In the genomic region with DNA sequence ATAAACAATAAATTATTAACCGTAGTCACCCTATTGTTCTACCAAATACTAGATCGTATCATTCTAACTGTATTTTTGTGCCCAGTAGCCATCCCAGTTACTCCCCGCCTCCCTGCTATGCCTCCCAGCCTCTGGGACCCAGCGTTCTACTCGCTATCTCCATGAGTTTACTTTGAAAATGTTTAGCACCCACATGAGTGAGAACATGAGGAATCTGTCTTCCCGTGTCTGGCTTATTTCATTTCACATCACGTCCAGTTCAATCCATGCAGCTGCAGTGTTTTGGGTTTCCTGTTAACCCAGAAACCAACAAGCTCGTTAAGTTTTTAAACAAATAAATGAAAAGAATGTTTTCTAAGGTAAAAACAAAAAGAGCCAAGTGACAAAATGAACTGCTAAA, we compare ENCODE assay signal across 28 cellular contexts.
DNase-seq lines count a peak whose midpoint lies in the region; ATAC-seq and TF ChIP-seq lines count a peak whose summit lies in the region.
"Had no signal": no experiment of that assay in that cellular context is flagged by ENCODE, and none has a peak within 500 bp of the region (broad histone marks: within the 10 kb centered on the region; RNA-seq: fewer than 3 reads in every experiment).

No MANE protein-coding gene starts in this region.

- no peak for TF ChIP-seq EP300 in sigmoid colon (IDR thresholded peaks at IDR 0.05)

- no peak overlapping the region for H4K5ac ChIP-seq in IMR-90 (ENCODE audit: low read depth, low read length)

- H2BK5ac ChIP-seq in IMR-90 (ENCODE audit: low read depth, low read length, poor library complexity, severe bottlenecking) (no peak overlapping the region), mesenchymal stem cell (ENCODE audit: low read depth, low read length, poor library complexity, severe bottlenecking) (no peak overlapping the region)

- POLR2A ChIA-PET in IMR-90 (lab: Charles Lee; ENCODE audit: unreplicated experiment), result interaction anchor here (0.6 kb wide), 2 partner anchors 11 to 106 kb away, joined by 3 to 11 read pairs; no protein-coding TSS in a partner anchor

- in situ Hi-C loops in IMR-90 (cut with MboI; ENCODE audit: low sequenced_read_pairs), result no loop called here

- peaks cover 14% of the 10 kb centered on the region for H3K36me3 ChIP-seq in IMR-90 (ENCODE audit: control insufficient read depth, insufficient read depth, low read length)
- H3K36me3 ChIP-seq in endodermal cell (ENCODE audit: control insufficient read depth, insufficient read depth, low read length), result peaks cover 28% of the 10 kb centered on the region
- peaks cover 20 to 36% of the 10 kb centered on the region in 2 experiments for H3K36me3 ChIP-seq in mesenchymal stem cell (ENCODE audit: control insufficient read depth in 1 of 2, insufficient read depth in 2 of 2, low read depth in 1 of 2, low read length in 2 of 2)
- H3K36me3 ChIP-seq in sigmoid colon, result peaks cover 0 to 10% (median 4%) of the 10 kb centered on the region in 4 donors
- H3K36me3 ChIP-seq: BE2C had no signal

- H4K8ac ChIP-seq in IMR-90 (ENCODE audit: low read depth in 2 of 2, low read length in 2 of 2) (no peak overlapping the region), mesenchymal stem cell (ENCODE audit: low read length) (no peak overlapping the region)

- no peaks in the 10 kb centered on the region for H3K27me3 ChIP-seq in IMR-90 (ENCODE audit: control insufficient read depth, insufficient read depth, low read length)
- no peaks in the 10 kb centered on the region for H3K27me3 ChIP-seq in endodermal cell (ENCODE audit: control insufficient read depth, insufficient read depth, low read length, poor library complexity, severe bottlenecking)
- H3K27me3 ChIP-seq in mesenchymal stem cell (ENCODE audit: control insufficient read depth in 1 of 2, insufficient read depth in 1 of 2, low read length in 2 of 2), result no peaks in the 10 kb centered on the region
- H3K27me3 ChIP-seq in sigmoid colon, result no peaks in the 10 kb centered on the region
- H3K27me3 ChIP-seq: BE2C, brain microvascular endothelial cell, left lung, Peyer's patch had no signal

- no peak overlapping the region for H2AK9ac ChIP-seq in IMR-90 (replicated peaks; ENCODE audit: low read depth, low read length, poor library complexity)

- WGBS in IMR-90 (ENCODE audit: extremely low coverage in 2 of 2, insufficient read length in 1 of 2), 2 experiments, result no CpG with 5 or more reads among the region's 8 CpGs
- 96 to 98% methylated on average over 7 to 8 of the region's 8 CpGs for WGBS in endodermal cell (ENCODE audit: insufficient coverage in 1 of 2, insufficient read length in 1 of 2), 2 experiments
- 55% methylated on average over 8 of the region's 8 CpGs for WGBS in mesenchymal stem cell
- WGBS in sigmoid colon, 2 donors, result 83 to 87% methylated on average over 8 of the region's 8 CpGs

- H2BK12ac ChIP-seq in mesenchymal stem cell (ENCODE audit: low read length in 2 of 2), result no peak overlapping the region

- no peak for TF ChIP-seq CTCF in IMR-90 (conservative IDR thresholded peaks at IDR 0.05; ENCODE audit: low read depth, low read length)
- TF ChIP-seq CTCF in endodermal cell (conservative IDR thresholded peaks at IDR 0.05), result no peak
- TF ChIP-seq CTCF in sigmoid colon (IDR thresholded peaks at IDR 0.05), result no peak

- H3K27ac ChIP-seq in IMR-90 (ENCODE audit: insufficient read depth, low read length) (no peak overlapping the region), endodermal cell (ENCODE audit: low read depth, low read length) (peak overlapping the region; percentile 88), mesenchymal stem cell (ENCODE audit: low read length, poor library complexity, severe bottlenecking) (no peak overlapping the region), sigmoid colon (peak overlapping the region; percentile 66 to 82 (median 72))
- H3K27ac ChIP-seq: brain microvascular endothelial cell, left lung, parathyroid adenoma had no signal

- H3K23ac ChIP-seq in IMR-90 (ENCODE audit: low read depth, low read length) (no peak overlapping the region), mesenchymal stem cell (ENCODE audit: low read length in 2 of 2) (no peak overlapping the region)

- H3K14ac ChIP-seq in IMR-90 (replicated peaks; ENCODE audit: low read depth, low read length) (0 out of 2 replicates have a peak overlapping the region, but pooled peaks have one; percentile 22), mesenchymal stem cell (ENCODE audit: low read length in 2 of 2) (no peak overlapping the region)

- H3K18ac ChIP-seq in IMR-90 (ENCODE audit: low read depth, low read length) (no peak overlapping the region), mesenchymal stem cell (ENCODE audit: low read depth in 1 of 2, low read length in 2 of 2) (no peak overlapping the region)

- H4K91ac ChIP-seq in IMR-90 (ENCODE audit: insufficient read depth, low read depth, low read length) (no peak overlapping the region), mesenchymal stem cell (ENCODE audit: low read length) (no peak overlapping the region)

- H3K4me3 Mint-ChIP-seq in endodermal cell, result no peak overlapping the region
- H3K4me3 Mint-ChIP-seq: CD8-positive, alpha-beta memory T cell; nephron; T-cell; type B pancreatic cell had no signal

- H2BK120ac ChIP-seq in IMR-90 (ENCODE audit: low read depth, low read length) (no peak overlapping the region), mesenchymal stem cell (ENCODE audit: low read depth, low read length) (no peak overlapping the region)

- intact Hi-C loops in IMR-90 (cut with micrococcal nuclease) (no loop called here), sigmoid colon (cut with DNase I) (loop anchor here (1.0 to 5.0 kb wide), 3 partner anchors 27 to 222 kb away; a partner anchor contains a TSS)

- H2AFZ ChIP-seq in IMR-90 (replicated peaks; ENCODE audit: low read length, poor library complexity) (no peak overlapping the region), mesenchymal stem cell (ENCODE audit: low read depth, low read length) (no peak overlapping the region)
- H2AFZ ChIP-seq: parathyroid adenoma had no signal

- H2BK15ac ChIP-seq in IMR-90 (ENCODE audit: low read depth, low read length) (no peak overlapping the region), mesenchymal stem cell (ENCODE audit: low read depth, poor library complexity, severe bottlenecking) (no peak overlapping the region)

- H3K4me1 ChIP-seq in IMR-90 (ENCODE audit: control insufficient read depth, insufficient read depth, low read length) (no peaks in the 10 kb centered on the region; the same call in 1 of the 2 replicates), endodermal cell (ENCODE audit: control insufficient read depth, insufficient read depth, low read length) (peaks cover 11% of the 10 kb centered on the region), mesenchymal stem cell (ENCODE audit: control insufficient read depth, insufficient read depth, low read depth, low read length) (peaks cover 9% of the 10 kb centered on the region), sigmoid colon (peaks cover 0 to 30% (median 27%) of the 10 kb centered on the region in 4 donors)
- H3K4me1 ChIP-seq: BE2C, parathyroid adenoma had no signal

- peaks cover 28% of the 10 kb centered on the region for H3K36me3 Mint-ChIP-seq in endodermal cell (ENCODE audit: low read depth)

- CTCF ChIA-PET in IMR-90 (lab: Yijun Ruan, JAX), result interaction anchor here (0.5 to 1.3 kb wide), 3 partner anchors 9 to 55 kb away, joined by 3 to 4 read pairs (median 3); no protein-coding TSS in a partner anchor

- H3K9me3 ChIP-seq in IMR-90 (ENCODE audit: control insufficient read depth, insufficient read depth, low read length) (no peaks in the 10 kb centered on the region), endodermal cell (ENCODE audit: control insufficient read depth, low read length) (no peaks in the 10 kb centered on the region), mesenchymal stem cell (ENCODE audit: control insufficient read depth, low read length) (no peaks in the 10 kb centered on the region), sigmoid colon (no peaks in the 10 kb centered on the region)
- H3K9me3 ChIP-seq: BE2C, left lung, Peyer's patch had no signal

- H2AK5ac ChIP-seq in IMR-90 (ENCODE audit: low read depth, low read length), result no peak overlapping the region
- no peak overlapping the region for H2AK5ac ChIP-seq in mesenchymal stem cell (ENCODE audit: low read length, severe bottlenecking)

- H3K4me1 Mint-ChIP-seq in endodermal cell, result peaks cover 16% of the 10 kb centered on the region
- H3K4me1 Mint-ChIP-seq: CD8-positive, alpha-beta memory T cell; T-cell had no signal

- peaks cover 15% of the 10 kb centered on the region for H3K9me3 Mint-ChIP-seq in endodermal cell
- H3K9me3 Mint-ChIP-seq: CD8-positive, alpha-beta memory T cell; IgD-negative memory B cell had no signal

- DNase-seq in IMR-90, result no peak
- DNase-seq in endodermal cell, result no peak
- peak; percentile 61 for DNase-seq in mesenchymal stem cell
- no peak for DNase-seq in sigmoid colon
- no peak for DNase-seq in NCI-H748 (lab: John Stamatoyannopoulos, UW; ENCODE audit: unreplicated experiment)
- no peak for DNase-seq in NCI-H187 treated with DMSO at 0.1 percent for 48 hours (lab: John Stamatoyannopoulos, UW)
- no peak for DNase-seq in NCI-H1048 (lab: John Stamatoyannopoulos, UW)
- DNase-seq: ACHN; activated CD4-positive, alpha-beta T cell treated with anti-CD3 and anti-CD28 coated beads, Interleukin-2, amount 50 U/mL, for 48 hours; activated naive CD4-positive, alpha-beta T cell treated with Interleukin-2 at 50 U/mL for 16 hours; BE2C; brain microvascular endothelial cell; CD8-positive, alpha-beta memory T cell; DMS 273 treated with DMSO at 0.1 percent for 48 hours; effector CD8-positive, alpha-beta T cell; left lung; midbrain; NCI-H1092; NCI-H1694 treated with DMSO at 0.1 percent for 48 hours; NCI-H526; Peyer's patch; T-cell had no signal

- H3K4me2 ChIP-seq in IMR-90 (ENCODE audit: low read depth, low read length) (no peak overlapping the region), mesenchymal stem cell (ENCODE audit: low read length, poor library complexity, severe bottlenecking) (no peak overlapping the region)

- no peak overlapping the region for H3K27ac Mint-ChIP-seq in endodermal cell
- H3K27ac Mint-ChIP-seq: IgD-negative memory B cell, T-cell had no signal

- H3K4me3 ChIP-seq in IMR-90 (ENCODE audit: insufficient read depth, low read depth, low read length), result no peak overlapping the region
- no peak overlapping the region for H3K4me3 ChIP-seq in endodermal cell (ENCODE audit: low read length)
- H3K4me3 ChIP-seq in mesenchymal stem cell (ENCODE audit: insufficient read depth in 1 of 2, low read depth in 1 of 2, low read length in 2 of 2), result no peak overlapping the region
- H3K4me3 ChIP-seq in sigmoid colon, result no peak overlapping the region
- H3K4me3 ChIP-seq: left lung, Peyer's patch had no signal

- H3K9ac ChIP-seq in IMR-90 (ENCODE audit: low read depth, low read length), result no peak overlapping the region
- no peak overlapping the region for H3K9ac ChIP-seq in endodermal cell (ENCODE audit: extremely low read depth, low read length, poor library complexity, severe bottlenecking)
- H3K9ac ChIP-seq in mesenchymal stem cell (ENCODE audit: low read length), result no peak overlapping the region
- H3K9ac ChIP-seq: parathyroid adenoma had no signal

- TF ChIP-seq POLR2A in IMR-90 (IDR thresholded peaks at IDR 0.05; ENCODE audit: low read depth, low read length), result no peak
- no peak for TF ChIP-seq POLR2A in sigmoid colon (IDR thresholded peaks at IDR 0.05)
- no peak for TF ChIP-seq POLR2A in GM18505 (IDR thresholded peaks at IDR 0.05; ENCODE audit: borderline replicate concordance, extremely low read depth, insufficient read depth, insufficient read length)

- H3K79me1 ChIP-seq in IMR-90 (ENCODE audit: low read depth in 1 of 2, low read length in 2 of 2) (peaks cover 0 to 10% of the 10 kb centered on the region in 2 experiments; a peak in 1 of 4 replicates), mesenchymal stem cell (replicated peaks; ENCODE audit: low read length, poor library complexity, severe bottlenecking) (peaks cover 12% of the 10 kb centered on the region)

- dilution Hi-C loops in IMR-90 (cut with HindIII; ENCODE audit: low sequenced_read_pairs, unreplicated experiment), result no loop called here

- no peak for TF ChIP-seq RAD21 in IMR-90 (IDR thresholded peaks at IDR 0.05; ENCODE audit: low read length)

- H4K20me1 ChIP-seq in IMR-90 (ENCODE audit: insufficient read depth, low read length), result no peaks in the 10 kb centered on the region; the same call in 1 of the 2 replicates

- no peak overlapping the region for H3K56ac ChIP-seq in IMR-90 (ENCODE audit: extremely low read depth, insufficient read depth, low read length)

- H2BK20ac ChIP-seq in IMR-90 (ENCODE audit: low read depth, low read length), result no peak overlapping the region

- BruUV-seq in IMR-90 (replicated peaks; lab: Mats Ljungman, UMichigan), result no TSS peak

- ATAC-seq in IMR-90 (ENCODE audit: low read depth) (no peak), GM18505 (IDR thresholded peaks at IDR 0.05; ENCODE audit: unreplicated experiment) (no peak)
- ATAC-seq: activated CD4-positive, CD25-positive, alpha-beta regulatory T cell treated with anti-CD3 and anti-CD28 coated beads, Interleukin-2, amount 50 U/mL, for 24 hours; left lung; T-cell had no signal

- no peaks in the 10 kb centered on the region for H3K27me3 Mint-ChIP-seq in endodermal cell (ENCODE audit: insufficient read depth)
- H3K27me3 Mint-ChIP-seq: CD8-positive, alpha-beta memory T cell; IgD-negative memory B cell; T-cell; type B pancreatic cell had no signal

- H3K9me1 ChIP-seq in IMR-90 (ENCODE audit: insufficient read depth, low read length), result peaks cover 12% of the 10 kb centered on the region; the same call in 1 of the 2 replicates

- H3K4ac ChIP-seq in IMR-90 (ENCODE audit: low read depth, low read length), result no peak overlapping the region
- H3K4ac ChIP-seq in mesenchymal stem cell (ENCODE audit: low read depth in 1 of 2, low read length in 2 of 2), result no peak overlapping the region

Comparison
In these comparisons a context has a peak if more than half of its experiments do, and no peak if none do; other contexts are left out.
1. H3K27ac ChIP-seq: peak in endodermal cell (single experiment) and sigmoid colon (4 of 4); none in IMR-90 (single experiment) and mesenchymal stem cell (single experiment).